ENCODE assay signal across 17 cellular contexts in genomic region chr11:57735655-57736298, GRCh38. TPM values are rescaled to one million over a fixed set of nuclear protein-coding genes. Genes with fewer than 3 reads are reported as not detected.
DNase-seq lines count a peak whose midpoint lies in the region; ATAC-seq, FAIRE-seq and TF ChIP-seq lines count a peak whose summit lies in the region.
"Had no signal": no experiment of that assay in that cellular context is flagged by ENCODE, and none has a peak within 500 bp of the region (broad histone marks: within the 10 kb centered on the region; RNA-seq: fewer than 3 reads in every experiment).

No MANE protein-coding gene starts in this region.

- H3K27me3 Mint-ChIP-seq in T-helper 2 cell treated with Interferon-gamma antibody and Interleukin-4, amounts not matched to agents 5 μg/mL and 100 μg/mL, for 36 hours (ENCODE audit: low read depth): no peaks in the 10 kb centered on the region

- H3K9me1 ChIP-seq in K562 (ENCODE audit: control insufficient read depth, insufficient read depth, low read length): no peaks in the 10 kb centered on the region

- CTCF ChIA-PET in K562 (lab: Yijun Ruan, JAX; ENCODE audit: low intra/inter-chr PET ratio): no interaction called here

- peak overlapping the region; percentile 64 for H3K4me2 ChIP-seq in K562 (ENCODE audit: insufficient read depth, low read length)

- no peak overlapping the region; the same call in 1 of the 2 replicates for H2AFZ ChIP-seq in K562 (ENCODE audit: low read depth, low read length)

- intact Hi-C loops in K562 (cut with micrococcal nuclease): no loop called here

- H3K27ac ChIP-seq in K562 (ENCODE audit: extremely low read depth, low read depth, low read length): peak overlapping the region; percentile 81
- H3K27ac ChIP-seq: ascending aorta, left lung, neutrophil, spleen, upper lobe of left lung had no signal

- H3K79me2 ChIP-seq in K562 (ENCODE audit: control insufficient read depth, insufficient read depth, low read length): peaks cover 73% of the 10 kb centered on the region

- ATAC-seq in HG03280 (IDR thresholded peaks at IDR 0.05; ENCODE audit: unreplicated experiment): peak; percentile 58
- peak; percentile 92 for ATAC-seq in K562
- ATAC-seq: left lung had no signal

- no peaks in the 10 kb centered on the region for H3K27me3 ChIP-seq in K562 (ENCODE audit: control insufficient read depth in 2 of 2, insufficient read depth in 2 of 2, low read length in 2 of 2)
- H3K27me3 ChIP-seq: ascending aorta, left lung, neutrophil, spleen, upper lobe of left lung had no signal

- H3K9ac ChIP-seq in K562 (ENCODE audit: insufficient read depth in 1 of 2, low read depth in 2 of 2, low read length in 2 of 2): peak overlapping the region; percentile 47 to 76; a peak in 3 of 4 replicates

- H3K36me3 Mint-ChIP-seq in T-helper 2 cell treated with Interferon-gamma antibody and Interleukin-4, amounts not matched to agents 5 μg/mL and 100 μg/mL, for 36 hours (ENCODE audit: low read depth): peaks cover 29% of the 10 kb centered on the region

- peak; percentile 93 for FAIRE-seq in K562 (lab: Jason Lieb, UNC)

- no peak for TF ChIP-seq CTCF in K562 (IDR thresholded peaks at IDR 0.05 in 2 of 3, conservative IDR thresholded peaks at IDR 0.05 in 1 of 3; ENCODE audit: insufficient read depth in 2 of 3, low read depth in 1 of 3, low read length in 3 of 3)

- peaks cover 7% of the 10 kb centered on the region for H4K20me1 ChIP-seq in K562 (replicated peaks; ENCODE audit: control insufficient read depth, insufficient read depth, low read length)

- H3K4me3 Mint-ChIP-seq in T-helper 2 cell treated with Interferon-gamma antibody and Interleukin-4, amounts not matched to agents 5 μg/mL and 100 μg/mL, for 36 hours: peak overlapping the region; percentile 34

- no peak for TF ChIP-seq RAD21 in K562 (CRISPR knock-in tag; conservative IDR thresholded peaks at IDR 0.05 in 1 of 2, IDR thresholded peaks at IDR 0.05 in 1 of 2)

- H3K9me3 ChIP-seq in K562 (replicated peaks; ENCODE audit: control insufficient read depth, insufficient read depth, low read depth, low read length): no peaks in the 10 kb centered on the region
- H3K9me3 ChIP-seq: ascending aorta, left lung, neutrophil, spleen, upper lobe of left lung had no signal

- H3K36me3 ChIP-seq in K562 (ENCODE audit: control insufficient read depth, insufficient read depth, low read length): peaks cover 90% of the 10 kb centered on the region

- peaks cover 15 to 21% of the 10 kb centered on the region in 2 experiments for H3K4me1 ChIP-seq in K562 (replicated peaks in 1 of 2; ENCODE audit: control insufficient read depth in 2 of 2, insufficient read depth in 2 of 2, low read length in 2 of 2)

- H3K4me3 ChIP-seq in K562: no peak overlapping the region
- H3K4me3 ChIP-seq: ascending aorta, left lung, spleen, upper lobe of left lung had no signal

- H3K4me1 Mint-ChIP-seq in T-helper 2 cell treated with Interferon-gamma antibody and Interleukin-4, amounts not matched to agents 5 μg/mL and 100 μg/mL, for 36 hours (ENCODE audit: low read depth): peaks cover 23% of the 10 kb centered on the region

- POLR2A ChIA-PET in K562 (lab: Yijun Ruan, JAX): interaction anchor here (0.6 to 0.9 kb wide), 5 partner anchors 8 to 24 kb away, joined by 3 to 4 read pairs (median 3); partner anchors contain the start of genes MED19 and TMX2

- 27% methylated on average over 3 of the region's 3 CpGs for WGBS in K562 (ENCODE audit: insufficient coverage, low coverage, missing lambda C conversion rate)

- TF ChIP-seq EP300 in K562 (IDR thresholded peaks at IDR 0.05; ENCODE audit: low read length): peak; percentile 77

- BruUV-seq in K562 (replicated peaks; lab: Mats Ljungman, UMichigan): no TSS peak

- H3K9me3 Mint-ChIP-seq in T-helper 2 cell treated with Interferon-gamma antibody and Interleukin-4, amounts not matched to agents 5 μg/mL and 100 μg/mL, for 36 hours: no peaks in the 10 kb centered on the region

- 0 out of 2 replicates have a peak, but pooled peaks have one; percentile 36 for TF ChIP-seq POLR2A in K562 (conservative IDR thresholded peaks at IDR 0.05)

- in situ Hi-C loops in K562 (cut with MboI): no loop called here

- H3K27ac Mint-ChIP-seq in T-helper 2 cell treated with Interferon-gamma antibody and Interleukin-4, amounts not matched to agents 5 μg/mL and 100 μg/mL, for 36 hours: peak overlapping the region; percentile 74

- no peak for DNase-seq in T-helper 2 cell treated with Interferon-gamma antibody and Interleukin-4, amounts not matched to agents 5 μg/mL and 100 μg/mL, for 36 hours (ENCODE audit: low spot score)
- DNase-seq in T-helper 2 cell: no peak
- DNase-seq in K562 (ENCODE audit: extremely low read depth in 1 of 4, low spot score in 3 of 4): peak in 2 of 4 experiments; percentile 62 to 84
- DNase-seq in mucosa of gallbladder (ENCODE audit: low spot score): peak; percentile 12
- no peak for DNase-seq in HK-2 (ENCODE audit: unreplicated experiment)
- DNase-seq in epidermal melanocyte (ENCODE audit: insufficient read length, low spot score): no peak
- DNase-seq in medulla oblongata (ENCODE audit: extremely low spot score): no peak
- DNase-seq: COR-L47, left lung, NCI-H2171 treated with DMSO at 0.1 percent for 48 hours, spleen, upper lobe of left lung had no signal

RNA-seq across cellular contexts. Expression of gene SELENOH, which starts 5.5 kb away (rescaled TPM):
- 83.6 and 114 TPM in 2 replicates for total RNA-seq in K562 (2011; cell fraction: chromatin; rRNA removed; ENCODE audit: low replicate concordance)
- 79.0 and 105 TPM in 2 replicates for total RNA-seq in K562 (2011; cell fraction: nucleolus; rRNA removed)
- total RNA-seq in K562 (2011; cell fraction: nucleoplasm; rRNA removed): 100 and 130 TPM in 2 replicates
- total RNA-seq in K562 (2014; rRNA removed) (254 and 261 TPM in 2 replicates), K562 (2014; rRNA removed; fragmentation: Illumina TruSeq; extraction: Trizol) (47.8 and 49.2 TPM in 2 replicates), K562 (2015; rRNA removed; fragmentation: Illumina TruSeq; extraction: Trizol) (118 and 136 TPM in 2 replicates), K562 (2021) (194 and 216 TPM in 2 replicates), mucosa of gallbladder (120 TPM)
- polyA plus RNA-seq in K562 (2011; rRNA removed) (116 and 120 TPM in 2 replicates), K562 (2014; fragmentation: Illumina TruSeq; extraction: Trizol) (33.9 and 70.6 TPM in 2 replicates), K562 (2014; fragmentation: Nextera tagmentation; extraction: Ambion mirVana) (10 to 100 TPM; 16.6 to 39.5 TPM), K562 (2014; rRNA removed) (278 and 299 TPM in 2 replicates)
- 130 and 220 TPM in 2 replicates for polyA plus RNA-seq in K562 (2011; cell fraction: cytosol; rRNA removed)
- 80.1 and 86.3 TPM in 2 replicates for polyA plus RNA-seq in K562 (2011; cell fraction: nucleus; rRNA removed)
- polyA plus RNA-seq in K562 (2012): 164 and 181 TPM in 2 replicates
- 18.6 and 22.8 TPM in 2 replicates for polyA minus RNA-seq in K562 (2011; rRNA and poly(A)+ RNA removed)
- polyA minus RNA-seq in K562 (2011; cell fraction: cytosol; rRNA and poly(A)+ RNA removed): 22.3 and 25.8 TPM in 2 replicates
- polyA minus RNA-seq in K562 (2011; cell fraction: nucleus; rRNA and poly(A)+ RNA removed): 33.8 and 45.2 TPM in 2 replicates

RNA-seq across cellular contexts. Expression of gene BTBD18, which starts 15.8 kb away (rescaled TPM):
- not detected in 2 replicates for total RNA-seq in K562 (2011; cell fraction: chromatin; rRNA removed; ENCODE audit: low replicate concordance)
- not detected in 2 replicates for total RNA-seq in K562 (2011; cell fraction: nucleolus; rRNA removed)
- not detected in 2 replicates for total RNA-seq in K562 (2011; cell fraction: nucleoplasm; rRNA removed)
- not detected in 2 replicates for total RNA-seq in K562 (2014; rRNA removed)
- not detected in 2 replicates for total RNA-seq in K562 (2014; rRNA removed; fragmentation: Illumina TruSeq; extraction: Trizol)
- not detected in 2 replicates for total RNA-seq in K562 (2015; rRNA removed; fragmentation: Illumina TruSeq; extraction: Trizol)
- not detected in 2 replicates for total RNA-seq in K562 (2021)
- not detected in 2 replicates for polyA plus RNA-seq in K562 (2011; rRNA removed)
- not detected in 2 replicates for polyA plus RNA-seq in K562 (2011; cell fraction: cytosol; rRNA removed)
- not detected in 2 replicates for polyA plus RNA-seq in K562 (2011; cell fraction: nucleus; rRNA removed)
- polyA plus RNA-seq in K562 (2012): 0.10 and 0.18 TPM in 2 replicates
- not detected in 2 replicates for polyA plus RNA-seq in K562 (2014; fragmentation: Illumina TruSeq; extraction: Trizol)
- polyA plus RNA-seq in K562 (2014; fragmentation: Nextera tagmentation; extraction: Ambion mirVana): under 1 TPM in 1 of 2 experiments, not detected in 1; 0.06 TPM
- not detected in 2 replicates for polyA plus RNA-seq in K562 (2014; rRNA removed)
- not detected in 2 replicates for polyA minus RNA-seq in K562 (2011; rRNA and poly(A)+ RNA removed)
- not detected in 2 replicates for polyA minus RNA-seq in K562 (2011; cell fraction: cytosol; rRNA and poly(A)+ RNA removed)
- polyA minus RNA-seq in K562 (2011; cell fraction: nucleus; rRNA and poly(A)+ RNA removed): not detected in 2 replicates
- not detected for total RNA-seq in mucosa of gallbladder
- total RNA-seq: A172, ascending aorta, left lung, M059J, spleen, upper lobe of left lung had no signal
- polyA plus RNA-seq: spleen had no signal

RNA-seq across cellular contexts. Expression of gene TMX2, which starts 23.4 kb away (rescaled TPM):
- total RNA-seq in K562 (2011; cell fraction: chromatin; rRNA removed; ENCODE audit: low replicate concordance): 254 and 323 TPM in 2 replicates
- 286 and 299 TPM in 2 replicates for total RNA-seq in K562 (2011; cell fraction: nucleolus; rRNA removed)
- 359 and 435 TPM in 2 replicates for total RNA-seq in K562 (2011; cell fraction: nucleoplasm; rRNA removed)
- total RNA-seq in K562 (2014; rRNA removed) (184 and 195 TPM in 2 replicates), K562 (2014; rRNA removed; fragmentation: Illumina TruSeq; extraction: Trizol) (232 and 235 TPM in 2 replicates), K562 (2015; rRNA removed; fragmentation: Illumina TruSeq; extraction: Trizol) (215 and 227 TPM in 2 replicates), K562 (2021) (175 and 176 TPM in 2 replicates), mucosa of gallbladder (72.3 TPM)
- polyA plus RNA-seq in K562 (2011; rRNA removed) (169 and 192 TPM in 2 replicates), K562 (2014; fragmentation: Illumina TruSeq; extraction: Trizol) (243 and 281 TPM in 2 replicates), K562 (2014; fragmentation: Nextera tagmentation; extraction: Ambion mirVana) (100 to 1,000 TPM; 381 to 433 TPM), K562 (2014; rRNA removed) (218 and 224 TPM in 2 replicates)
- 147 and 153 TPM in 2 replicates for polyA plus RNA-seq in K562 (2011; cell fraction: cytosol; rRNA removed)
- 239 and 329 TPM in 2 replicates for polyA plus RNA-seq in K562 (2011; cell fraction: nucleus; rRNA removed)
- 152 and 169 TPM in 2 replicates for polyA plus RNA-seq in K562 (2012)
- polyA minus RNA-seq in K562 (2011; rRNA and poly(A)+ RNA removed): 211 and 260 TPM in 2 replicates
- polyA minus RNA-seq in K562 (2011; cell fraction: cytosol; rRNA and poly(A)+ RNA removed): 74.3 and 111 TPM in 2 replicates
- polyA minus RNA-seq in K562 (2011; cell fraction: nucleus; rRNA and poly(A)+ RNA removed): 62.1 and 97.1 TPM in 2 replicates

RNA-seq across cellular contexts. Expression of gene MED19, which starts 23.8 kb away (rescaled TPM):
- 14.1 and 17.9 TPM in 2 replicates for total RNA-seq in K562 (2011; cell fraction: chromatin; rRNA removed; ENCODE audit: low replicate concordance)
- 13.6 and 15.0 TPM in 2 replicates for total RNA-seq in K562 (2011; cell fraction: nucleolus; rRNA removed)
- total RNA-seq in K562 (2011; cell fraction: nucleoplasm; rRNA removed): 11.6 and 12.5 TPM in 2 replicates
- total RNA-seq in K562 (2014; rRNA removed) (19.3 and 23.5 TPM in 2 replicates), K562 (2014; rRNA removed; fragmentation: Illumina TruSeq; extraction: Trizol) (13.9 and 14.9 TPM in 2 replicates), K562 (2015; rRNA removed; fragmentation: Illumina TruSeq; extraction: Trizol) (15.0 and 17.2 TPM in 2 replicates), K562 (2021) (13.7 and 14.0 TPM in 2 replicates), mucosa of gallbladder (15.6 TPM)
- polyA plus RNA-seq in K562 (2011; rRNA removed) (16.4 and 19.2 TPM in 2 replicates), K562 (2014; fragmentation: Illumina TruSeq; extraction: Trizol) (17.7 and 19.8 TPM in 2 replicates), K562 (2014; fragmentation: Nextera tagmentation; extraction: Ambion mirVana) (1 to 10 TPM; 7.3 to 7.9 TPM), K562 (2014; rRNA removed) (15.9 and 22.1 TPM in 2 replicates)
- polyA plus RNA-seq in K562 (2011; cell fraction: cytosol; rRNA removed): 22.5 and 55.4 TPM in 2 replicates
- polyA plus RNA-seq in K562 (2011; cell fraction: nucleus; rRNA removed): 15.2 and 18.3 TPM in 2 replicates
- 15.4 and 19.6 TPM in 2 replicates for polyA plus RNA-seq in K562 (2012)
- 7.4 and 10.3 TPM in 2 replicates for polyA minus RNA-seq in K562 (2011; rRNA and poly(A)+ RNA removed)
- 4.0 and 5.4 TPM in 2 replicates for polyA minus RNA-seq in K562 (2011; cell fraction: cytosol; rRNA and poly(A)+ RNA removed)
- 4.7 and 5.3 TPM in 2 replicates for polyA minus RNA-seq in K562 (2011; cell fraction: nucleus; rRNA and poly(A)+ RNA removed)

RNA-seq across cellular contexts. Expression of gene CTNND1, which starts 25.8 kb away (rescaled TPM):
- total RNA-seq in K562 (2011; cell fraction: chromatin; rRNA removed; ENCODE audit: low replicate concordance): 231 and 262 TPM in 2 replicates
- 84.4 and 84.7 TPM in 2 replicates for total RNA-seq in K562 (2011; cell fraction: nucleolus; rRNA removed)
- 126 and 154 TPM in 2 replicates for total RNA-seq in K562 (2011; cell fraction: nucleoplasm; rRNA removed)
- total RNA-seq in K562 (2014; rRNA removed) (38.2 and 48.9 TPM in 2 replicates), K562 (2014; rRNA removed; fragmentation: Illumina TruSeq; extraction: Trizol) (37.4 and 41.7 TPM in 2 replicates), K562 (2015; rRNA removed; fragmentation: Illumina TruSeq; extraction: Trizol) (41.5 and 43.3 TPM in 2 replicates), K562 (2021) (55.0 and 59.4 TPM in 2 replicates), mucosa of gallbladder (238 TPM)
- polyA plus RNA-seq in K562 (2011; rRNA removed) (74.0 and 84.2 TPM in 2 replicates), K562 (2014; fragmentation: Illumina TruSeq; extraction: Trizol) (47.2 and 54.9 TPM in 2 replicates), K562 (2014; fragmentation: Nextera tagmentation; extraction: Ambion mirVana) (10 to 100 TPM; 11.1 to 23.8 TPM), K562 (2014; rRNA removed) (33.6 and 36.8 TPM in 2 replicates)
- 57.8 and 67.2 TPM in 2 replicates for polyA plus RNA-seq in K562 (2011; cell fraction: cytosol; rRNA removed)
- 68.6 and 69.0 TPM in 2 replicates for polyA plus RNA-seq in K562 (2011; cell fraction: nucleus; rRNA removed)
- 35.7 and 45.2 TPM in 2 replicates for polyA plus RNA-seq in K562 (2012)
- 136 and 146 TPM in 2 replicates for polyA minus RNA-seq in K562 (2011; rRNA and poly(A)+ RNA removed)
- 61.1 and 105 TPM in 2 replicates for polyA minus RNA-seq in K562 (2011; cell fraction: cytosol; rRNA and poly(A)+ RNA removed)
- 34.9 and 59.4 TPM in 2 replicates for polyA minus RNA-seq in K562 (2011; cell fraction: nucleus; rRNA and poly(A)+ RNA removed)
